In genomic region chr16:85390511-85391174, GRCh38 we compare ENCODE assay signal across 3 cellular contexts.
TF ChIP-seq lines count a peak whose summit lies in the region.

No MANE protein-coding gene starts in this region.

TF ChIP-seq in A549, 52 proteins besides CTCF, POLR2A, EP300 and RAD21 (continued from another document):
- no peak for TF ChIP-seq CHD2 (IDR thresholded peaks at IDR 0.05; ENCODE audit: low read length, partially characterized antibody)
- no peak for TF ChIP-seq KDM1A (IDR thresholded peaks at IDR 0.05; ENCODE audit: low read depth)
- TF ChIP-seq PHF8 (IDR thresholded peaks at IDR 0.05; ENCODE audit: borderline replicate concordance, low read depth), result no peak
- 0 out of 2 replicates have a peak, but pooled peaks have one; percentile 14 for TF ChIP-seq FOSL2 (IDR thresholded peaks at IDR 0.05)
- peak; percentile 77 for TF ChIP-seq FOSL2 (CRISPR knock-in tag; IDR thresholded peaks at IDR 0.05)

TF ChIP-seq in K562, 482 proteins besides CTCF, POLR2A, EP300 and RAD21 (continued from another document and continues in another):
- TF ChIP-seq THRB (CRISPR knock-in tag; conservative IDR thresholded peaks at IDR 0.05), result no peak
- TF ChIP-seq TAF1 (IDR thresholded peaks at IDR 0.05; ENCODE audit: control insufficient read depth, extremely low read depth, insufficient read depth, low read length, severe bottlenecking), result peak; percentile 41
- no peak for TF ChIP-seq HBP1 (CRISPR knock-in tag; IDR thresholded peaks at IDR 0.05)
- TF ChIP-seq SOX6 (IDR thresholded peaks at IDR 0.05), result peak; percentile 43; the same call in 1 of the 2 replicates
- no peak for TF ChIP-seq ZNF41 (CRISPR knock-in tag; conservative IDR thresholded peaks at IDR 0.05)
- TF ChIP-seq ZC3H8 (IDR thresholded peaks at IDR 0.05), result no peak
- no peak for TF ChIP-seq ZNF277 (CRISPR knock-in tag; IDR thresholded peaks at IDR 0.05; ENCODE audit: borderline replicate concordance)
- TF ChIP-seq ZNF589 (CRISPR knock-in tag; IDR thresholded peaks at IDR 0.05; ENCODE audit: low read depth), result no peak
- no peak for TF ChIP-seq ETV5 (CRISPR knock-in tag; IDR thresholded peaks at IDR 0.05; ENCODE audit: low read depth)
- TF ChIP-seq RBM39 (optimal IDR thresholded peaks at IDR 0.05; ENCODE audit: low read depth, low read length), result no peak
- no peak for TF ChIP-seq NONO (IDR thresholded peaks at IDR 0.05; ENCODE audit: low read depth in 2 of 2, low read length in 1 of 2)
- TF ChIP-seq CBFA2T3 (IDR thresholded peaks at IDR 0.05), result peak; percentile 70
- TF ChIP-seq YBX1 (IDR thresholded peaks at IDR 0.05), result no peak
- no peak for TF ChIP-seq FOXP1 (CRISPR knock-in tag; IDR thresholded peaks at IDR 0.05)
- TF ChIP-seq PKNOX1 (IDR thresholded peaks at IDR 0.05), result peak; percentile 87
- no peak for TF ChIP-seq PBX2 (CRISPR knock-in tag; IDR thresholded peaks at IDR 0.05; ENCODE audit: low read depth)
- TF ChIP-seq PBX2 (tag; conservative IDR thresholded peaks at IDR 0.05; ENCODE audit: low read depth), result peak; percentile 68
- TF ChIP-seq ZBTB49 (CRISPR knock-in tag; IDR thresholded peaks at IDR 0.05; ENCODE audit: borderline replicate concordance), result no peak

TF ChIP-seq in HepG2, 621 proteins besides CTCF, POLR2A, EP300 and RAD21 (continued from another document and continues in another):
- no peak for TF ChIP-seq ZXDC (CRISPR knock-in tag; IDR thresholded peaks at IDR 0.05)
- no peak for TF ChIP-seq ZNF703 (CRISPR knock-in tag; IDR thresholded peaks at IDR 0.05; ENCODE audit: borderline replicate concordance)
- peak; percentile 34; the same call in 1 of the 2 replicates for TF ChIP-seq TBX2 (CRISPR knock-in tag; IDR thresholded peaks at IDR 0.05; ENCODE audit: borderline replicate concordance)
- no peak for TF ChIP-seq ZNF775 (CRISPR knock-in tag; IDR thresholded peaks at IDR 0.05; ENCODE audit: borderline replicate concordance)
- TF ChIP-seq ERF (CRISPR knock-in tag; IDR thresholded peaks at IDR 0.05), result no peak
- TF ChIP-seq ZBTB46 (CRISPR knock-in tag; IDR thresholded peaks at IDR 0.05; ENCODE audit: borderline replicate concordance), result no peak
- TF ChIP-seq ZNF574 (CRISPR knock-in tag; IDR thresholded peaks at IDR 0.05), result 0 out of 2 replicates have a peak, but pooled peaks have one; percentile 12
- TF ChIP-seq DRAP1 (CRISPR knock-in tag; IDR thresholded peaks at IDR 0.05), result 0 out of 2 replicates have a peak, but pooled peaks have one; percentile 27
- no peak for TF ChIP-seq ZNF546 (CRISPR knock-in tag; conservative IDR thresholded peaks at IDR 0.05)
- no peak for TF ChIP-seq NFAT5 (CRISPR knock-in tag; IDR thresholded peaks at IDR 0.05)
- no peak for TF ChIP-seq POLR2AphosphoS5 (IDR thresholded peaks at IDR 0.05; ENCODE audit: low read depth, low read length)
- TF ChIP-seq BCL3 (CRISPR knock-in tag; IDR thresholded peaks at IDR 0.05), result no peak
- TF ChIP-seq RERE (CRISPR knock-in tag; IDR thresholded peaks at IDR 0.05; ENCODE audit: low read depth), result no peak
- TF ChIP-seq ZKSCAN1 (IDR thresholded peaks at IDR 0.05; ENCODE audit: low read length), result no peak
- peak; percentile 40; the same call in 1 of the 2 replicates for TF ChIP-seq CEBPB (IDR thresholded peaks at IDR 0.05; ENCODE audit: borderline replicate concordance, low read depth, low read length)
- TF ChIP-seq ZHX1 (CRISPR knock-in tag; IDR thresholded peaks at IDR 0.05; ENCODE audit: low read depth), result peak; percentile 77
- TF ChIP-seq ZNF747 (CRISPR knock-in tag; IDR thresholded peaks at IDR 0.05; ENCODE audit: borderline replicate concordance), result no peak
- TF ChIP-seq SP2 (CRISPR knock-in tag; IDR thresholded peaks at IDR 0.05), result no peak
